Comparison of ENCODE assay signal across 8 cellular contexts in genomic region chr1:31943546-31944184, GRCh38. TPM values are rescaled to one million over a fixed set of nuclear protein-coding genes. Genes with fewer than 3 reads are reported as not detected.
A peak's percentile ranks its signal among the peaks of the same experiment; 100 is the strongest.
DNase-seq lines count a peak whose midpoint lies in the region; ATAC-seq lines count a peak whose summit lies in the region.

No MANE protein-coding gene starts in this region.

- H2BK120ac ChIP-seq in mesendoderm (ENCODE audit: low read depth, low read length), result peak overlapping the region; percentile 76

- intact Hi-C loops in activated T-helper 2 cell treated with anti-CD3 and anti-CD28 coated beads, Interferon-gamma antibody, Interleukin-2, Interleukin-4, amounts not matched to agents 10 μg/mL and 5 μg/mL and 100 μg/mL, durations not matched to agents 14 hours and 24 hours and 36 hours (cut with micrococcal nuclease), result loop anchor here (1.0 to 5.0 kb wide), 3 partner anchors 13 to 69 kb away; partner anchors contain the start of gene KHDRBS1
- intact Hi-C loops in posterior vena cava (cut with DNase I) (no loop called here), sciatic nerve (cut with DNase I) (no loop called here)

- H3K27ac ChIP-seq in ACC112 (ENCODE audit: low read depth, low read length), result peak overlapping the region; percentile 98
- H3K27ac ChIP-seq in mesendoderm (ENCODE audit: low read depth, low read length), result peak overlapping the region; percentile 91

- peak overlapping the region; percentile 99 for H2BK15ac ChIP-seq in mesendoderm (replicated peaks; ENCODE audit: low read depth)

- peaks cover 54% of the 10 kb centered on the region for H3K4me1 ChIP-seq in ACC112 (ENCODE audit: control insufficient read depth, insufficient read depth, low read length, unreplicated experiment)
- peaks cover 23% of the 10 kb centered on the region for H3K4me1 ChIP-seq in HAP-1
- H3K4me1 ChIP-seq in mesendoderm (ENCODE audit: control insufficient read depth, low read depth, low read length), result peaks cover 18% of the 10 kb centered on the region

- H3K79me2 ChIP-seq in ACC112 (ENCODE audit: control insufficient read depth, insufficient read depth, low read length, unreplicated experiment), result no peaks in the 10 kb centered on the region
- no peaks in the 10 kb centered on the region for H3K79me2 ChIP-seq in mesendoderm (ENCODE audit: control insufficient read depth, insufficient read depth, low read length)

- H3K9me3 Mint-ChIP-seq in activated T-helper 2 cell treated with anti-CD3 and anti-CD28 coated beads, Interferon-gamma antibody, Interleukin-2, Interleukin-4, amounts not matched to agents 10 μg/mL and 5 μg/mL and 100 μg/mL, durations not matched to agents 14 hours and 24 hours and 36 hours, result no peaks in the 10 kb centered on the region

- H3K27ac Mint-ChIP-seq in activated T-helper 2 cell treated with anti-CD3 and anti-CD28 coated beads, Interferon-gamma antibody, Interleukin-2, Interleukin-4, amounts not matched to agents 10 μg/mL and 5 μg/mL and 100 μg/mL, durations not matched to agents 14 hours and 24 hours and 36 hours, result peak overlapping the region; percentile 94

- H3K27me3 ChIP-seq in ACC112 (ENCODE audit: insufficient read depth, low read length) (no peaks in the 10 kb centered on the region), HAP-1 (ENCODE audit: low read depth) (no peaks in the 10 kb centered on the region), mesendoderm (ENCODE audit: insufficient read depth, low read length, poor library complexity) (peaks cover 2% of the 10 kb centered on the region)

- peak overlapping the region; percentile 58 for H3K4me2 ChIP-seq in mesendoderm (ENCODE audit: low read length)

- H3K4ac ChIP-seq in mesendoderm (ENCODE audit: low read depth, low read length), result peak overlapping the region; percentile 20

- peak overlapping the region; percentile 89 for H3K18ac ChIP-seq in mesendoderm (ENCODE audit: low read length)

- ATAC-seq in GM18867 (IDR thresholded peaks at IDR 0.05; ENCODE audit: unreplicated experiment) (no peak), sciatic nerve (no peak), HG02588 (IDR thresholded peaks at IDR 0.05; ENCODE audit: unreplicated experiment) (no peak)

- no peaks in the 10 kb centered on the region for H3K9me3 ChIP-seq in HAP-1

- in situ Hi-C loops in HAP-1 (cut with MboI; ENCODE audit: low sequenced_read_pairs), result no loop called here

- H3K4me3 ChIP-seq in ACC112 (ENCODE audit: low read depth, low read length) (peak overlapping the region; percentile 79), HAP-1 (peak overlapping the region; percentile 28), mesendoderm (ENCODE audit: low read length) (no peak overlapping the region)

- DNase-seq in HAP-1 (ENCODE audit: low spot score in 2 of 2) (no peak), mesendoderm (no peak), posterior vena cava (ENCODE audit: low spot score) (no peak), sciatic nerve (ENCODE audit: low spot score) (no peak)
- DNase-seq in activated T-helper 2 cell treated with anti-CD3 and anti-CD28 coated beads, Interferon-gamma antibody, Interleukin-2, Interleukin-4, amounts not matched to agents 10 μg/mL and 5 μg/mL and 100 μg/mL, durations not matched to agents 14 hours and 24 hours and 36 hours (ENCODE audit: low spot score), result peak; percentile 51

- no peaks in the 10 kb centered on the region for H3K36me3 ChIP-seq in ACC112 (ENCODE audit: insufficient read depth, low read length)
- H3K36me3 ChIP-seq in HAP-1 (replicated peaks), result no peaks in the 10 kb centered on the region
- no peaks in the 10 kb centered on the region for H3K36me3 ChIP-seq in mesendoderm (ENCODE audit: control insufficient read depth, insufficient read depth, low read length)

- H3K4me1 Mint-ChIP-seq in activated T-helper 2 cell treated with anti-CD3 and anti-CD28 coated beads, Interferon-gamma antibody, Interleukin-2, Interleukin-4, amounts not matched to agents 10 μg/mL and 5 μg/mL and 100 μg/mL, durations not matched to agents 14 hours and 24 hours and 36 hours (ENCODE audit: low read depth), result peaks cover 47% of the 10 kb centered on the region

- no peak overlapping the region for H2AFZ ChIP-seq in ACC112 (ENCODE audit: low read length, unreplicated experiment)

- no peaks in the 10 kb centered on the region for H3K36me3 Mint-ChIP-seq in activated T-helper 2 cell treated with anti-CD3 and anti-CD28 coated beads, Interferon-gamma antibody, Interleukin-2, Interleukin-4, amounts not matched to agents 10 μg/mL and 5 μg/mL and 100 μg/mL, durations not matched to agents 14 hours and 24 hours and 36 hours (ENCODE audit: low read depth)

- WGBS in mesendoderm (ENCODE audit: extremely low coverage, insufficient coverage, low lambda C conversion rate), result no CpG with 5 or more reads among the region's 3 CpGs

- H3K4me3 Mint-ChIP-seq in activated T-helper 2 cell treated with anti-CD3 and anti-CD28 coated beads, Interferon-gamma antibody, Interleukin-2, Interleukin-4, amounts not matched to agents 10 μg/mL and 5 μg/mL and 100 μg/mL, durations not matched to agents 14 hours and 24 hours and 36 hours (ENCODE audit: low read depth), result peak overlapping the region; percentile 78

- peak overlapping the region; percentile 61 for H3K9ac ChIP-seq in mesendoderm (ENCODE audit: low read length)

- H3K27me3 Mint-ChIP-seq in activated T-helper 2 cell treated with anti-CD3 and anti-CD28 coated beads, Interferon-gamma antibody, Interleukin-2, Interleukin-4, amounts not matched to agents 10 μg/mL and 5 μg/mL and 100 μg/mL, durations not matched to agents 14 hours and 24 hours and 36 hours (ENCODE audit: low read depth), result no peaks in the 10 kb centered on the region

- H3K79me1 ChIP-seq in mesendoderm (ENCODE audit: low read length), result no peaks in the 10 kb centered on the region

- H4K5ac ChIP-seq in mesendoderm (ENCODE audit: low read length), result no peak overlapping the region

- no peak overlapping the region for H4K8ac ChIP-seq in mesendoderm (ENCODE audit: low read depth, low read length)

- H3K56ac ChIP-seq in mesendoderm (ENCODE audit: low read length), result peak overlapping the region; percentile 85

- peak overlapping the region; percentile 12 for H2AK5ac ChIP-seq in mesendoderm (ENCODE audit: low read length)

- no peak overlapping the region for H3K23ac ChIP-seq in mesendoderm (ENCODE audit: low read length)

- peak overlapping the region; percentile 92 for H2BK5ac ChIP-seq in mesendoderm (ENCODE audit: low read length)

RNA-seq across cellular contexts. Expression of gene PTP4A2, which starts 5.5 kb away (rescaled TPM):
- 313 and 334 TPM in 2 replicates for total RNA-seq in activated T-helper 2 cell treated with anti-CD3 and anti-CD28 coated beads, Interferon-gamma antibody, Interleukin-2, Interleukin-4, amounts not matched to agents 10 μg/mL and 5 μg/mL and 100 μg/mL, durations not matched to agents 14 hours and 24 hours and 36 hours
- 416 TPM for polyA plus RNA-seq in mesendoderm (2013, experiment 1 of 2)
- 418 TPM for polyA plus RNA-seq in mesendoderm (2013, experiment 2 of 2)
- total RNA-seq in posterior vena cava (100 to 1,000 TPM; 259 to 375 TPM), sciatic nerve (256 TPM)
